8 cellular contexts compared by ENCODE assay signal in the genomic region with DNA sequence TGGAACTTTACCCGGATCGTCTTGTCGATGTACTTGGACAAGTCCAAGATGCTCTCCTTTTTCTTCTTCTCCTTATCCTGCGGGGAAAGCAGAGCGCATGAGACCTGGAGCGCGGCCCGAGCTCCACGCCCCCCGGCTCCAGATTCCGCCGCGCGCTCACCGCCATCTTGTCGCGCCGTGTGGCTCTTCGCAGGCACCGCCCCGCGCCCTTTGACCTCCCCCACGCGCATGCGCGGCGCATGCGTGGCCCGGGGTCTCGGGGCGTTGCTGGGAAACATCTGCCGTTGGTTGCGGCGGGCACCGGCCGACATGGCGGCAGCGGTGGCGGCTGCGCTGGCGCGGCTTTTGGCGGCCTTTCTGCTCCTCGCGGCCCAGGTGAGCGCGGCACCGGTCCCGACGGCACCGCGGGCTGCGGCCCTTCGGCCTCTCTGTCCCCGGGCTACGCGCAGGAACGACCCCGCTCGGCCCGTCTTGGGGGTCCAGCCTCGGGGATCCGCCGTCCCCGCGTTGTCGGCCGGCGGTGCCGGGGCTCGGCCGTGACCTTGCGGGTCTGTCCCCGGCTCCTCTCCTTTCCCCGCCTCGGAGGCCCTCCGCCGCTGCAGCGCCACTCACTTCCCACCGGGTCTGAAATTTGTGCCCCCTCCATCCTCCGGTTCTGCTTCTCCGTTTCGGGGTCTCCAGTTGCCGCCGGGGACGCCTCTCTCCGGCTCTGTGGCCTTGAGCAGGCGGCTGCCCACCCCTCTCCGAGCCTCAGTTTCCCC. TPM values are rescaled to one million over a fixed set of nuclear protein-coding genes. Genes with fewer than 3 reads are reported as not detected.
DNase-seq lines count a peak whose midpoint lies in the region; ATAC-seq, FAIRE-seq and TF ChIP-seq lines count a peak whose summit lies in the region.

Gene LSM7 (minus strand): TSS at position 186 of the 761 bp plus-strand sequence. CDS start 20 bp downstream, at position 166.
A gene with protein sequence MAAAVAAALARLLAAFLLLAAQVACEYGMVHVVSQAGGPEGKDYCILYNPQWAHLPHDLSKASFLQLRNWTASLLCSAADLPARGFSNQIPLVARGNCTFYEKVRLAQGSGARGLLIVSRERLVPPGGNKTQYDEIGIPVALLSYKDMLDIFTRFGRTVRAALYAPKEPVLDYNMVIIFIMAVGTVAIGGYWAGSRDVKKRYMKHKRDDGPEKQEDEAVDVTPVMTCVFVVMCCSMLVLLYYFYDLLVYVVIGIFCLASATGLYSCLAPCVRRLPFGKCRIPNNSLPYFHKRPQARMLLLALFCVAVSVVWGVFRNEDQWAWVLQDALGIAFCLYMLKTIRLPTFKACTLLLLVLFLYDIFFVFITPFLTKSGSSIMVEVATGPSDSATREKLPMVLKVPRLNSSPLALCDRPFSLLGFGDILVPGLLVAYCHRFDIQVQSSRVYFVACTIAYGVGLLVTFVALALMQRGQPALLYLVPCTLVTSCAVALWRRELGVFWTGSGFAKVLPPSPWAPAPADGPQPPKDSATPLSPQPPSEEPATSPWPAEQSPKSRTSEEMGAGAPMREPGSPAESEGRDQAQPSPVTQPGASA (plus strand): TSS at position 284 of the 761 bp plus-strand sequence. CDS start 26 bp downstream, at position 310.

- ATAC-seq in GM18498 (IDR thresholded peaks at IDR 0.05; ENCODE audit: unreplicated experiment) (peak; percentile 69), HG03045 (IDR thresholded peaks at IDR 0.05; ENCODE audit: unreplicated experiment) (peak; percentile 58), WTC11 (peak; percentile 51), HG03378 (IDR thresholded peaks at IDR 0.05; ENCODE audit: unreplicated experiment) (no peak)

- H3K9me3 Mint-ChIP-seq in WTC11 (no peaks in the 10 kb centered on the region), immature natural killer cell (no peaks in the 10 kb centered on the region)

- POLR2A ChIA-PET in WTC11 (lab: Charles Lee), result interaction anchor here (1.3 kb wide), 1 partner anchor 99 kb away, joined by 3 read pairs; the partner anchor contains the start of gene TIMM13

- peak within 1 kb of the TSS; percentile 89 for H3K9ac ChIP-seq in smooth muscle cell (ENCODE audit: low read depth)

- peaks cover 11% of the 10 kb centered on the region for H3K36me3 Mint-ChIP-seq in WTC11
- no peaks in the 10 kb centered on the region for H3K36me3 Mint-ChIP-seq in immature natural killer cell

- peaks cover 11% of the 10 kb centered on the region for H3K36me3 ChIP-seq in bronchial epithelial cell (ENCODE audit: control insufficient read depth, insufficient read depth, low read length)
- H3K36me3 ChIP-seq in smooth muscle cell (ENCODE audit: low read depth), result no peaks in the 10 kb centered on the region

- WGBS in smooth muscle cell (ENCODE audit: low lambda C conversion rate), result 1% methylated on average over 85 of the region's 89 CpGs

- CTCF ChIA-PET in WTC11 (lab: Charles Lee), result interaction anchor here (0.5 to 3.3 kb wide), 9 partner anchors 13 to 554 kb away, joined by 3 to 20 read pairs (median 5); no protein-coding TSS in a partner anchor

- H3K4me1 Mint-ChIP-seq in WTC11 (peaks cover 41% of the 10 kb centered on the region), immature natural killer cell (peaks cover 42 to 48% of the 10 kb centered on the region in 2 donors)

- H2AFZ ChIP-seq in smooth muscle cell (ENCODE audit: low read depth), result peak within 1 kb of the TSS; percentile 89

- H4K20me1 ChIP-seq in smooth muscle cell (ENCODE audit: low read depth), result peaks cover 41% of the 10 kb centered on the region

- H3K4me3 ChIP-seq in bronchial epithelial cell (ENCODE audit: low read depth, low read length) (peak within 1 kb of the TSS; percentile 88), smooth muscle cell (peak within 1 kb of the TSS; percentile 97)

- DNase-seq in NCI-H2196 (lab: John Stamatoyannopoulos, UW; ENCODE audit: unreplicated experiment) (peak; percentile 93), WTC11 (ENCODE audit: low spot score) (peak; percentile 80), bronchial epithelial cell (ENCODE audit: low read depth) (peak; percentile 67), immature natural killer cell (peak; percentile 90 to 93 (median 91)), smooth muscle cell (lab: John Stamatoyannopoulos, UW; ENCODE audit: unreplicated experiment) (peak; percentile 65)

- H3K79me2 ChIP-seq in smooth muscle cell (ENCODE audit: low read depth), result peaks cover 74% of the 10 kb centered on the region

- no peaks in the 10 kb centered on the region for H3K27me3 Mint-ChIP-seq in WTC11 (ENCODE audit: low read depth)
- peaks cover 2 to 16% (median 13%) of the 10 kb centered on the region in 3 donors for H3K27me3 Mint-ChIP-seq in immature natural killer cell (ENCODE audit: low read depth in 3 of 3)

- TF ChIP-seq CTCF in WTC11 (IDR thresholded peaks at IDR 0.05), result no peak
- TF ChIP-seq CTCF in bronchial epithelial cell (IDR thresholded peaks at IDR 0.05; ENCODE audit: insufficient read depth, low read length, severe bottlenecking), result no peak
- no peak for TF ChIP-seq CTCF in smooth muscle cell (IDR thresholded peaks at IDR 0.05; ENCODE audit: borderline replicate concordance, insufficient read depth, poor library complexity, severe bottlenecking)

- H3K4me2 ChIP-seq in smooth muscle cell, result peak within 1 kb of the TSS; percentile 98

- no peaks in the 10 kb centered on the region for H3K9me3 ChIP-seq in smooth muscle cell (replicated peaks; ENCODE audit: low read depth)

- H3K4me1 ChIP-seq in smooth muscle cell (ENCODE audit: low read depth), result peaks cover 28% of the 10 kb centered on the region

- no peaks in the 10 kb centered on the region for H3F3A ChIP-seq in smooth muscle cell (ENCODE audit: low read depth)

- no peaks in the 10 kb centered on the region for H3K27me3 ChIP-seq in bronchial epithelial cell (ENCODE audit: control insufficient read depth, insufficient read depth, low read length)
- no peaks in the 10 kb centered on the region for H3K27me3 ChIP-seq in smooth muscle cell (ENCODE audit: low read depth)

- H3K4me3 Mint-ChIP-seq in WTC11 (peak within 1 kb of the TSS; percentile 100), immature natural killer cell (peak within 1 kb of the TSS; percentile 99 to 100 (median 99))

- peak within 1 kb of the TSS; percentile 79 for H3K27ac ChIP-seq in smooth muscle cell (ENCODE audit: low read depth)

- FAIRE-seq in bronchial epithelial cell (lab: Jason Lieb, UNC), result no peak

- peak within 1 kb of the TSS; percentile 98 for H3K27ac Mint-ChIP-seq in WTC11
- peak within 1 kb of the TSS; percentile 94 to 99 (median 98) for H3K27ac Mint-ChIP-seq in immature natural killer cell

TF ChIP-seq in WTC11, 78 proteins besides CTCF, POLR2A, EP300 and RAD21 (continues in another document):
- TF ChIP-seq, protein P1, sequence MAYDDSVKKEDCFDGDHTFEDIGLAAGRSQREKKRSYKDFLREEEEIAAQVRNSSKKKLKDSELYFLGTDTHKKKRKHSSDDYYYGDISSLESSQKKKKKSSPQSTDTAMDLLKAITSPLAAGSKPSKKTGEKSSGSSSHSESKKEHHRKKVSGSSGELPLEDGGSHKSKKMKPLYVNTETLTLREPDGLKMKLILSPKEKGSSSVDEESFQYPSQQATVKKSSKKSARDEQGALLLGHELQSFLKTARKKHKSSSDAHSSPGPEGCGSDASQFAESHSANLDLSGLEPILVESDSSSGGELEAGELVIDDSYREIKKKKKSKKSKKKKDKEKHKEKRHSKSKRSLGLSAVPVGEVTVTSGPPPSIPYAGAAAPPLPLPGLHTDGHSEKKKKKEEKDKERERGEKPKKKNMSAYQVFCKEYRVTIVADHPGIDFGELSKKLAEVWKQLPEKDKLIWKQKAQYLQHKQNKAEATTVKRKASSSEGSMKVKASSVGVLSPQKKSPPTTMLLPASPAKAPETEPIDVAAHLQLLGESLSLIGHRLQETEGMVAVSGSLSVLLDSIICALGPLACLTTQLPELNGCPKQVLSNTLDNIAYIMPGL (CRISPR knock-in tag; IDR thresholded peaks at IDR 0.05), result peak; percentile 88
- TF ChIP-seq FOXP1 (CRISPR knock-in tag; IDR thresholded peaks at IDR 0.05; ENCODE audit: borderline replicate concordance) (0 out of 2 replicates have a peak, but pooled peaks have one; percentile 17), GTF2I (CRISPR knock-in tag; conservative IDR thresholded peaks at IDR 0.05) (no peak), USF1 (CRISPR knock-in tag; IDR thresholded peaks at IDR 0.05) (0 out of 2 replicates have a peak, but pooled peaks have one; percentile 20), ZNF396 (CRISPR knock-in tag; IDR thresholded peaks at IDR 0.05; ENCODE audit: borderline replicate concordance) (no peak), ELF4 (CRISPR knock-in tag; IDR thresholded peaks at IDR 0.05; ENCODE audit: low read depth) (0 out of 2 replicates have a peak, but pooled peaks have one; percentile 41), ATF3 (CRISPR knock-in tag; conservative IDR thresholded peaks at IDR 0.05) (no peak), JUN (CRISPR knock-in tag; IDR thresholded peaks at IDR 0.05) (0 out of 2 replicates have a peak, but pooled peaks have one; percentile 60), FOXJ3 (CRISPR knock-in tag; IDR thresholded peaks at IDR 0.05; ENCODE audit: borderline replicate concordance) (no peak)
- TF ChIP-seq, protein P2, sequence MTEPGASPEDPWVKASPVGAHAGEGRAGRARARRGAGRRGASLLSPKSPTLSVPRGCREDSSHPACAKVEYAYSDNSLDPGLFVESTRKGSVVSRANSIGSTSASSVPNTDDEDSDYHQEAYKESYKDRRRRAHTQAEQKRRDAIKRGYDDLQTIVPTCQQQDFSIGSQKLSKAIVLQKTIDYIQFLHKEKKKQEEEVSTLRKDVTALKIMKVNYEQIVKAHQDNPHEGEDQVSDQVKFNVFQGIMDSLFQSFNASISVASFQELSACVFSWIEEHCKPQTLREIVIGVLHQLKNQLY (CRISPR knock-in tag; IDR thresholded peaks at IDR 0.05), result peak; percentile 50; the same call in 1 of the 2 replicates

RNA-seq across cellular contexts. Expression of gene LSM7, which starts in this region (rescaled TPM):
- total RNA-seq in WTC11 (2021) (245 to 250 TPM (median 248 TPM) in 3 replicates), bronchial epithelial cell (86.5 and 97.4 TPM in 2 replicates), smooth muscle cell (164 and 186 TPM in 2 replicates)
- polyA plus RNA-seq in immature natural killer cell (100 to 1,000 TPM; 163 to 285 (median 170) TPM), smooth muscle cell (158 and 161 TPM in 2 replicates)

RNA-seq across cellular contexts. Expression of the second gene that starts in this region (rescaled TPM):
- total RNA-seq in WTC11 (2021) (94.6 to 117 TPM (median 95.8 TPM) in 3 replicates), bronchial epithelial cell (10.0 and 20.6 TPM in 2 replicates), smooth muscle cell (21.1 and 54.7 TPM in 2 replicates)
- polyA plus RNA-seq in immature natural killer cell (10 to 100 TPM in 2 of 3 donors, 1 to 10 TPM in 1; 6.9 to 16.4 (median 12.5) TPM), smooth muscle cell (53.6 and 63.5 TPM in 2 replicates)
